ENCODE assay signal across 9 cellular contexts in genomic region chr3:150146891-150147761, GRCh38.
DNase-seq lines count a peak whose midpoint lies in the region; ATAC-seq, FAIRE-seq and TF ChIP-seq lines count a peak whose summit lies in the region.
"Had no signal": no experiment of that assay in that cellular context is flagged by ENCODE, and none has a peak within 500 bp of the region (broad histone marks: within the 10 kb centered on the region; RNA-seq: fewer than 3 reads in every experiment).

No MANE protein-coding gene starts in this region.

- TF ChIP-seq POLR2A in right lobe of liver (IDR thresholded peaks at IDR 0.05) = no peak

- H3K27me3 Mint-ChIP-seq in natural killer cell treated with Interleukin-12 subunit alpha and Interleukin-12 subunit beta and Interleukin-15 and Interleukin-18, amount 100 ng/mL, for 72 hours = peaks cover 18 to 31% of the 10 kb centered on the region in 2 donors
- H3K27me3 Mint-ChIP-seq in natural killer cell (ENCODE audit: low read depth in 2 of 2) = peaks cover 5 to 22% of the 10 kb centered on the region in 2 donors

- TF ChIP-seq CTCF in natural killer cell (IDR thresholded peaks at IDR 0.05) (no peak), right lobe of liver (IDR thresholded peaks at IDR 0.05) (no peak)

- H3K4me1 ChIP-seq in right cardiac atrium (ENCODE audit: control insufficient read depth, insufficient read depth, low read length) = peaks cover 3% of the 10 kb centered on the region
- H3K4me1 ChIP-seq in right lobe of liver = no peaks in the 10 kb centered on the region

- H3K4me3 ChIP-seq in right cardiac atrium (ENCODE audit: low read length) (no peak overlapping the region), right lobe of liver (no peak overlapping the region)

- H3K9me3 ChIP-seq in right cardiac atrium (ENCODE audit: control insufficient read depth, low read length) (no peaks in the 10 kb centered on the region), right lobe of liver (no peaks in the 10 kb centered on the region)
- H3K9me3 ChIP-seq: neutrophil had no signal

- no peaks in the 10 kb centered on the region for H3K36me3 ChIP-seq in right lobe of liver
- H3K36me3 ChIP-seq: neutrophil had no signal

- 48% methylated on average over 11 of the region's 11 CpGs for WGBS in right cardiac atrium
- 60% methylated on average over 8 of the region's 11 CpGs for WGBS in right lobe of liver (ENCODE audit: insufficient coverage, low coverage, low lambda C conversion rate, missing lambda C conversion rate)

- H3K4me3 Mint-ChIP-seq in natural killer cell treated with Interleukin-12 subunit alpha and Interleukin-12 subunit beta and Interleukin-15 and Interleukin-18, amount 100 ng/mL, for 72 hours = no peak overlapping the region
- H3K4me3 Mint-ChIP-seq in natural killer cell = no peak overlapping the region

- H3K27ac Mint-ChIP-seq in natural killer cell treated with Interleukin-12 subunit alpha and Interleukin-12 subunit beta and Interleukin-15 and Interleukin-18, amount 100 ng/mL, for 72 hours = no peak overlapping the region
- no peak overlapping the region for H3K27ac Mint-ChIP-seq in natural killer cell

- intact Hi-C loops in natural killer cell (cut with micrococcal nuclease) = no loop called here
- intact Hi-C loops in right cardiac atrium (cut with DNase I) = no loop called here
- intact Hi-C loops in right lobe of liver (cut with DNase I) = no loop called here

- H3K4me1 Mint-ChIP-seq in natural killer cell treated with Interleukin-12 subunit alpha and Interleukin-12 subunit beta and Interleukin-15 and Interleukin-18, amount 100 ng/mL, for 72 hours (ENCODE audit: low read depth in 2 of 2) = peaks cover 0 to 9% of the 10 kb centered on the region in 2 donors
- H3K4me1 Mint-ChIP-seq in natural killer cell = peaks cover 0 to 8% of the 10 kb centered on the region in 2 donors

- no peak overlapping the region for H3K27ac ChIP-seq in right cardiac atrium (ENCODE audit: low read length)
- H3K27ac ChIP-seq in right lobe of liver = no peak overlapping the region
- H3K27ac ChIP-seq: neutrophil had no signal

- H3K27me3 ChIP-seq in right cardiac atrium (ENCODE audit: control insufficient read depth, insufficient read depth) = no peaks in the 10 kb centered on the region
- no peaks in the 10 kb centered on the region for H3K27me3 ChIP-seq in right lobe of liver
- H3K27me3 ChIP-seq: neutrophil had no signal

- FAIRE-seq in urothelium cell line (lab: Jason Lieb, UNC) = no peak

- peak; percentile 77 to 81 for ATAC-seq in natural killer cell treated with Interleukin-12 subunit alpha and Interleukin-12 subunit beta and Interleukin-15 and Interleukin-18, amount 100 ng/mL, for 72 hours
- no peak for ATAC-seq in natural killer cell
- peak; percentile 51 to 62 for ATAC-seq in right cardiac atrium
- no peak for ATAC-seq in right lobe of liver
- no peak for ATAC-seq in GM19324 (IDR thresholded peaks at IDR 0.05; ENCODE audit: low FRiP score, unreplicated experiment)

- no peaks in the 10 kb centered on the region for H3K9me3 Mint-ChIP-seq in natural killer cell treated with Interleukin-12 subunit alpha and Interleukin-12 subunit beta and Interleukin-15 and Interleukin-18, amount 100 ng/mL, for 72 hours
- H3K9me3 Mint-ChIP-seq in natural killer cell = peaks cover 0 to 2% of the 10 kb centered on the region in 2 donors

- H3K36me3 Mint-ChIP-seq in natural killer cell treated with Interleukin-12 subunit alpha and Interleukin-12 subunit beta and Interleukin-15 and Interleukin-18, amount 100 ng/mL, for 72 hours = no peaks in the 10 kb centered on the region
- no peaks in the 10 kb centered on the region for H3K36me3 Mint-ChIP-seq in natural killer cell

- DNase-seq in natural killer cell treated with Interleukin-12 subunit alpha and Interleukin-12 subunit beta and Interleukin-15 and Interleukin-18, amount 100 ng/mL, for 72 hours (ENCODE audit: low spot score) = no peak
- no peak for DNase-seq in natural killer cell
- peak; percentile 66 to 74 for DNase-seq in SHP77 (lab: John Stamatoyannopoulos, UW)
- peak; percentile 29 to 69 (median 33) for DNase-seq in right cardiac atrium
- DNase-seq in urothelium cell line (ENCODE audit: low spot score) = peak; percentile 55
- no peak for DNase-seq in stimulated activated naive CD4-positive, alpha-beta T cell (lab: John Stamatoyannopoulos, UW)
- no peak for DNase-seq in right lobe of liver

Comparison
In these comparisons a context has a peak if more than half of its experiments do, and no peak if none do; other contexts are left out.
1. ATAC-seq: peak in natural killer cell treated with Interleukin-12 subunit alpha and Interleukin-12 subunit beta and Interleukin-15 and Interleukin-18, amount 100 ng/mL, for 72 hours (2 of 2) and right cardiac atrium (2 of 2); none in natural killer cell (0 of 3), right lobe of liver (0 of 4) and GM19324 (single experiment).
2. DNase-seq: peak in SHP77 (2 of 2), right cardiac atrium (3 of 3) and urothelium cell line (single experiment); none in natural killer cell treated with Interleukin-12 subunit alpha and Interleukin-12 subunit beta and Interleukin-15 and Interleukin-18, amount 100 ng/mL, for 72 hours (single experiment), natural killer cell (single experiment), stimulated activated naive CD4-positive, alpha-beta T cell (0 of 6) and right lobe of liver (0 of 3).